8 cellular contexts compared by ENCODE assay signal in genomic region chr6:111087106-111087835, GRCh38. TPM values are rescaled to one million over a fixed set of nuclear protein-coding genes. Genes with fewer than 3 reads are reported as not detected.
DNase-seq lines count a peak whose midpoint lies in the region; ATAC-seq lines count a peak whose summit lies in the region.

TSS of gene SLC16A10 (plus strand) at chr6:111087503. CDS start at chr6:111087753, 250 bp downstream.

- peak; percentile 82 for ATAC-seq in GM19023 (IDR thresholded peaks at IDR 0.05; ENCODE audit: unreplicated experiment)
- ATAC-seq in HG03175 (IDR thresholded peaks at IDR 0.05; ENCODE audit: unreplicated experiment) = peak; percentile 80

- DNase-seq in Ammon's horn (ENCODE audit: low spot score) = peak; percentile 47
- peak; percentile 42 to 89 for DNase-seq in NCI-H446 (lab: John Stamatoyannopoulos, UW)
- peak; percentile 69 to 74 for DNase-seq in activated CD4-positive, alpha-beta T cell treated with anti-CD3 and anti-CD28 coated beads, Interleukin-2, amount 50 U/mL, for 4 hours
- peak; percentile 85 for DNase-seq in ecto neural progenitor cell (ENCODE audit: low spot score)
- no peak for DNase-seq in mesenteric fat pad (ENCODE audit: low spot score)
- DNase-seq in stimulated activated CD8-positive, alpha-beta memory T cell treated with anti-CD3 and anti-CD28 coated beads, Interleukin-15, amount 100 ng/mL, for 4 hours (ENCODE audit: low read depth in 2 of 2) = peak; percentile 64 to 69

RNA-seq across cellular contexts. Expression of gene SLC16A10, which starts in this region (rescaled TPM):
- total RNA-seq in mesenteric fat pad = 30.3 TPM
